1 cellular context compared by ENCODE assay signal in the genomic region with DNA sequence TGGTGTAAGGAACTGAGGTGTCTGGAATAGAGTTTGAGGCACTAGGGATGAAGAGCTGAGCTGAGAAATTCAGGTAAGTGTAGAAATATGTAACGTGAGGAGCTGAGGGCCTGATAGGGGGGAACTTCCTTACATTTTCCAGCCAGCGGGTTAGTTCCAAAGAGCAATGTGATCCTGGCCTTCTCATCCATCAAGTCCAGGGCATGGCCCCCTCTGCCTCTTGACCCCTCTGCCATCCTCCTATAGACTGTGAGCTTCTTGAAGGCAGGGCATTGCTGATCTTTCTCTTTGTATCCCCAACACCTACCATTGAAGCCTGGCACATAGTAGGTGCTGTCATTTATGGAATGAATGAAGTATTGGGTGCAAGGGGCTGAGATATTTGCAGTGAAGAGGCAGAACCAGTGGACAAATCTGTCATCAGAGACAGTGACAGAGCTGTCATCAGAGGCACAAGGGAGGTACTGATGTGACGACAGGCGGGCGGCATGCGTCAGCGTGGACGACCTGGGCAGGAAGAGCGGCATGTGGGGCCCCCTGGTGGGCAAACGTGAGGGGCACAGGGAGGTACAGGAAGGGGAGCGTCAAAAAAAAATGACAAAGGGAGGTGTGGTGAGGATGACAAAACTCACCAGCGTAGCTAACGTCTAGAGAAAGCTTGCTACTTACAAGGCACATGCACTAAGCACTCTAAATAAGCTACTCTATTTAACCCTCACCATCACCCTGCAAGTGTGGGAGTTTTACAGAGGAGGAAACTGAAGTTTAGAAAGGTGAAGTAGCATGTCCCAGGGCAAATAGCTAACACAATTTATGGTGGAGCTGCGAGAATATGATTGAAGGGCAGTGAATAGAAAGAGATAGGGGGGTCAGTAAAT.
A peak's percentile ranks its signal among the peaks of the same experiment; 100 is the strongest.
TF ChIP-seq lines count a peak whose summit lies in the region.

No MANE protein-coding gene starts in this region.

TF ChIP-seq in GM12878, 131 proteins besides CTCF, POLR2A, EP300 and RAD21 (continued from another document and continues in another):
- TF ChIP-seq, protein P1, sequence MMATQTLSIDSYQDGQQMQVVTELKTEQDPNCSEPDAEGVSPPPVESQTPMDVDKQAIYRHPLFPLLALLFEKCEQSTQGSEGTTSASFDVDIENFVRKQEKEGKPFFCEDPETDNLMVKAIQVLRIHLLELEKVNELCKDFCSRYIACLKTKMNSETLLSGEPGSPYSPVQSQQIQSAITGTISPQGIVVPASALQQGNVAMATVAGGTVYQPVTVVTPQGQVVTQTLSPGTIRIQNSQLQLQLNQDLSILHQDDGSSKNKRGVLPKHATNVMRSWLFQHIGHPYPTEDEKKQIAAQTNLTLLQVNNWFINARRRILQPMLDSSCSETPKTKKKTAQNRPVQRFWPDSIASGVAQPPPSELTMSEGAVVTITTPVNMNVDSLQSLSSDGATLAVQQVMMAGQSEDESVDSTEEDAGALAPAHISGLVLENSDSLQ (IDR thresholded peaks at IDR 0.05), result peak; percentile 93
- TF ChIP-seq, protein P2, sequence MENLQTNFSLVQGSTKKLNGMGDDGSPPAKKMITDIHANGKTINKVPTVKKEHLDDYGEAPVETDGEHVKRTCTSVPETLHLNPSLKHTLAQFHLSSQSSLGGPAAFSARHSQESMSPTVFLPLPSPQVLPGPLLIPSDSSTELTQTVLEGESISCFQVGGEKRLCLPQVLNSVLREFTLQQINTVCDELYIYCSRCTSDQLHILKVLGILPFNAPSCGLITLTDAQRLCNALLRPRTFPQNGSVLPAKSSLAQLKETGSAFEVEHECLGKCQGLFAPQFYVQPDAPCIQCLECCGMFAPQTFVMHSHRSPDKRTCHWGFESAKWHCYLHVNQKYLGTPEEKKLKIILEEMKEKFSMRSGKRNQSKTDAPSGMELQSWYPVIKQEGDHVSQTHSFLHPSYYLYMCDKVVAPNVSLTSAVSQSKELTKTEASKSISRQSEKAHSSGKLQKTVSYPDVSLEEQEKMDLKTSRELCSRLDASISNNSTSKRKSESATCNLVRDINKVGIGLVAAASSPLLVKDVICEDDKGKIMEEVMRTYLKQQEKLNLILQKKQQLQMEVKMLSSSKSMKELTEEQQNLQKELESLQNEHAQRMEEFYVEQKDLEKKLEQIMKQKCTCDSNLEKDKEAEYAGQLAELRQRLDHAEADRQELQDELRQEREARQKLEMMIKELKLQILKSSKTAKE (IDR thresholded peaks at IDR 0.05; ENCODE audit: low read depth, poor library complexity, severe bottlenecking), result peak; percentile 34
- TF ChIP-seq, protein P3, sequence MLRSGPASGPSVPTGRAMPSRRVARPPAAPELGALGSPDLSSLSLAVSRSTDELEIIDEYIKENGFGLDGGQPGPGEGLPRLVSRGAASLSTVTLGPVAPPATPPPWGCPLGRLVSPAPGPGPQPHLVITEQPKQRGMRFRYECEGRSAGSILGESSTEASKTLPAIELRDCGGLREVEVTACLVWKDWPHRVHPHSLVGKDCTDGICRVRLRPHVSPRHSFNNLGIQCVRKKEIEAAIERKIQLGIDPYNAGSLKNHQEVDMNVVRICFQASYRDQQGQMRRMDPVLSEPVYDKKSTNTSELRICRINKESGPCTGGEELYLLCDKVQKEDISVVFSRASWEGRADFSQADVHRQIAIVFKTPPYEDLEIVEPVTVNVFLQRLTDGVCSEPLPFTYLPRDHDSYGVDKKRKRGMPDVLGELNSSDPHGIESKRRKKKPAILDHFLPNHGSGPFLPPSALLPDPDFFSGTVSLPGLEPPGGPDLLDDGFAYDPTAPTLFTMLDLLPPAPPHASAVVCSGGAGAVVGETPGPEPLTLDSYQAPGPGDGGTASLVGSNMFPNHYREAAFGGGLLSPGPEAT (IDR thresholded peaks at IDR 0.05; ENCODE audit: low read depth), result peak; percentile 31; the same call in 1 of the 2 replicates
- peak; percentile 45; the same call in 1 of the 2 replicates for TF ChIP-seq RUNX3 (IDR thresholded peaks at IDR 0.05; ENCODE audit: low read length)
- TF ChIP-seq ESRRA (IDR thresholded peaks at IDR 0.05; ENCODE audit: low read length), result peak; percentile 54
- peak; percentile 57; the same call in 1 of the 2 replicates for TF ChIP-seq IKZF1 (conservative IDR thresholded peaks at IDR 0.05)
- TF ChIP-seq ZNF207 (IDR thresholded peaks at IDR 0.05; ENCODE audit: borderline replicate concordance), result peak; percentile 68; the same call in 1 of the 2 replicates
- TF ChIP-seq RCOR1 (conservative IDR thresholded peaks at IDR 0.05; ENCODE audit: low read depth, low read length), result 0 out of 2 replicates have a peak, but pooled peaks have one; percentile 26
- TF ChIP-seq ZSCAN29 (IDR thresholded peaks at IDR 0.05), result peak; percentile 66; the same call in 1 of the 2 replicates
- no peak for TF ChIP-seq SIX5 (IDR thresholded peaks at IDR 0.05; ENCODE audit: low read depth, low read length, severe bottlenecking)
- peak; percentile 97 for TF ChIP-seq CREB1 (IDR thresholded peaks at IDR 0.05; ENCODE audit: low read depth)
- TF ChIP-seq, protein P4, sequence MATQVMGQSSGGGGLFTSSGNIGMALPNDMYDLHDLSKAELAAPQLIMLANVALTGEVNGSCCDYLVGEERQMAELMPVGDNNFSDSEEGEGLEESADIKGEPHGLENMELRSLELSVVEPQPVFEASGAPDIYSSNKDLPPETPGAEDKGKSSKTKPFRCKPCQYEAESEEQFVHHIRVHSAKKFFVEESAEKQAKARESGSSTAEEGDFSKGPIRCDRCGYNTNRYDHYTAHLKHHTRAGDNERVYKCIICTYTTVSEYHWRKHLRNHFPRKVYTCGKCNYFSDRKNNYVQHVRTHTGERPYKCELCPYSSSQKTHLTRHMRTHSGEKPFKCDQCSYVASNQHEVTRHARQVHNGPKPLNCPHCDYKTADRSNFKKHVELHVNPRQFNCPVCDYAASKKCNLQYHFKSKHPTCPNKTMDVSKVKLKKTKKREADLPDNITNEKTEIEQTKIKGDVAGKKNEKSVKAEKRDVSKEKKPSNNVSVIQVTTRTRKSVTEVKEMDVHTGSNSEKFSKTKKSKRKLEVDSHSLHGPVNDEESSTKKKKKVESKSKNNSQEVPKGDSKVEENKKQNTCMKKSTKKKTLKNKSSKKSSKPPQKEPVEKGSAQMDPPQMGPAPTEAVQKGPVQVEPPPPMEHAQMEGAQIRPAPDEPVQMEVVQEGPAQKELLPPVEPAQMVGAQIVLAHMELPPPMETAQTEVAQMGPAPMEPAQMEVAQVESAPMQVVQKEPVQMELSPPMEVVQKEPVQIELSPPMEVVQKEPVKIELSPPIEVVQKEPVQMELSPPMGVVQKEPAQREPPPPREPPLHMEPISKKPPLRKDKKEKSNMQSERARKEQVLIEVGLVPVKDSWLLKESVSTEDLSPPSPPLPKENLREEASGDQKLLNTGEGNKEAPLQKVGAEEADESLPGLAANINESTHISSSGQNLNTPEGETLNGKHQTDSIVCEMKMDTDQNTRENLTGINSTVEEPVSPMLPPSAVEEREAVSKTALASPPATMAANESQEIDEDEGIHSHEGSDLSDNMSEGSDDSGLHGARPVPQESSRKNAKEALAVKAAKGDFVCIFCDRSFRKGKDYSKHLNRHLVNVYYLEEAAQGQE (IDR thresholded peaks at IDR 0.05; ENCODE audit: low read depth, low read length), result no peak
- TF ChIP-seq, protein P5, sequence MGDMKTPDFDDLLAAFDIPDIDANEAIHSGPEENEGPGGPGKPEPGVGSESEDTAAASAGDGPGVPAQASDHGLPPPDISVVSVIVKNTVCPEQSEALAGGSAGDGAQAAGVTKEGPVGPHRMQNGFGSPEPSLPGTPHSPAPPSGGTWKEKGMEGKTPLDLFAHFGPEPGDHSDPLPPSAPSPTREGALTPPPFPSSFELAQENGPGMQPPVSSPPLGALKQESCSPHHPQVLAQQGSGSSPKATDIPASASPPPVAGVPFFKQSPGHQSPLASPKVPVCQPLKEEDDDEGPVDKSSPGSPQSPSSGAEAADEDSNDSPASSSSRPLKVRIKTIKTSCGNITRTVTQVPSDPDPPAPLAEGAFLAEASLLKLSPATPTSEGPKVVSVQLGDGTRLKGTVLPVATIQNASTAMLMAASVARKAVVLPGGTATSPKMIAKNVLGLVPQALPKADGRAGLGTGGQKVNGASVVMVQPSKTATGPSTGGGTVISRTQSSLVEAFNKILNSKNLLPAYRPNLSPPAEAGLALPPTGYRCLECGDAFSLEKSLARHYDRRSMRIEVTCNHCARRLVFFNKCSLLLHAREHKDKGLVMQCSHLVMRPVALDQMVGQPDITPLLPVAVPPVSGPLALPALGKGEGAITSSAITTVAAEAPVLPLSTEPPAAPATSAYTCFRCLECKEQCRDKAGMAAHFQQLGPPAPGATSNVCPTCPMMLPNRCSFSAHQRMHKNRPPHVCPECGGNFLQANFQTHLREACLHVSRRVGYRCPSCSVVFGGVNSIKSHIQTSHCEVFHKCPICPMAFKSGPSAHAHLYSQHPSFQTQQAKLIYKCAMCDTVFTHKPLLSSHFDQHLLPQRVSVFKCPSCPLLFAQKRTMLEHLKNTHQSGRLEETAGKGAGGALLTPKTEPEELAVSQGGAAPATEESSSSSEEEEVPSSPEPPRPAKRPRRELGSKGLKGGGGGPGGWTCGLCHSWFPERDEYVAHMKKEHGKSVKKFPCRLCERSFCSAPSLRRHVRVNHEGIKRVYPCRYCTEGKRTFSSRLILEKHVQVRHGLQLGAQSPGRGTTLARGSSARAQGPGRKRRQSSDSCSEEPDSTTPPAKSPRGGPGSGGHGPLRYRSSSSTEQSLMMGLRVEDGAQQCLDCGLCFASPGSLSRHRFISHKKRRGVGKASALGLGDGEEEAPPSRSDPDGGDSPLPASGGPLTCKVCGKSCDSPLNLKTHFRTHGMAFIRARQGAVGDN (IDR thresholded peaks at IDR 0.05), result peak; percentile 24; the same call in 1 of the 2 replicates
- TF ChIP-seq SREBF2 (IDR thresholded peaks at IDR 0.05; ENCODE audit: low read length), result no peak
- TF ChIP-seq BACH1 (IDR thresholded peaks at IDR 0.05; ENCODE audit: borderline replicate concordance), result no peak
- TF ChIP-seq ZNF217 (IDR thresholded peaks at IDR 0.05), result 0 out of 2 replicates have a peak, but pooled peaks have one; percentile 45
- TF ChIP-seq SPI1 (IDR thresholded peaks at IDR 0.05; ENCODE audit: borderline replicate concordance, insufficient read depth, low read depth, low read length), result no peak
- TF ChIP-seq, protein P6, sequence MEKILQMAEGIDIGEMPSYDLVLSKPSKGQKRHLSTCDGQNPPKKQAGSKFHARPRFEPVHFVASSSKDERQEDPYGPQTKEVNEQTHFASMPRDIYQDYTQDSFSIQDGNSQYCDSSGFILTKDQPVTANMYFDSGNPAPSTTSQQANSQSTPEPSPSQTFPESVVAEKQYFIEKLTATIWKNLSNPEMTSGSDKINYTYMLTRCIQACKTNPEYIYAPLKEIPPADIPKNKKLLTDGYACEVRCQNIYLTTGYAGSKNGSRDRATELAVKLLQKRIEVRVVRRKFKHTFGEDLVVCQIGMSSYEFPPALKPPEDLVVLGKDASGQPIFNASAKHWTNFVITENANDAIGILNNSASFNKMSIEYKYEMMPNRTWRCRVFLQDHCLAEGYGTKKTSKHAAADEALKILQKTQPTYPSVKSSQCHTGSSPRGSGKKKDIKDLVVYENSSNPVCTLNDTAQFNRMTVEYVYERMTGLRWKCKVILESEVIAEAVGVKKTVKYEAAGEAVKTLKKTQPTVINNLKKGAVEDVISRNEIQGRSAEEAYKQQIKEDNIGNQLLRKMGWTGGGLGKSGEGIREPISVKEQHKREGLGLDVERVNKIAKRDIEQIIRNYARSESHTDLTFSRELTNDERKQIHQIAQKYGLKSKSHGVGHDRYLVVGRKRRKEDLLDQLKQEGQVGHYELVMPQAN (conservative IDR thresholded peaks at IDR 0.05), result 0 out of 2 replicates have a peak, but pooled peaks have one; percentile 24
- no peak for TF ChIP-seq PAX8 (IDR thresholded peaks at IDR 0.05)
- TF ChIP-seq NR2C1 (IDR thresholded peaks at IDR 0.05), result no peak
- TF ChIP-seq BHLHE40 (IDR thresholded peaks at IDR 0.05; ENCODE audit: borderline replicate concordance in 1 of 2, low read depth in 2 of 2, low read length in 1 of 2), result peak; percentile 69 to 76
- TF ChIP-seq IKZF2 (IDR thresholded peaks at IDR 0.05), result peak in 1 of 2 experiments; percentile 59; a peak in 2 of 4 replicates
- peak; percentile 98 for TF ChIP-seq NBN (IDR thresholded peaks at IDR 0.05)
- TF ChIP-seq, protein P7, sequence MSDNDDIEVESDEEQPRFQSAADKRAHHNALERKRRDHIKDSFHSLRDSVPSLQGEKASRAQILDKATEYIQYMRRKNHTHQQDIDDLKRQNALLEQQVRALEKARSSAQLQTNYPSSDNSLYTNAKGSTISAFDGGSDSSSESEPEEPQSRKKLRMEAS (IDR thresholded peaks at IDR 0.05; ENCODE audit: low read depth, low read length), result peak; percentile 79
- no peak; the same call in 1 of the 2 replicates for TF ChIP-seq BMI1 (IDR thresholded peaks at IDR 0.05; ENCODE audit: borderline replicate concordance)
- TF ChIP-seq EZH2 (IDR thresholded peaks at IDR 0.05; ENCODE audit: borderline replicate concordance, control insufficient read depth, low read depth, low read length), result no peak
- TF ChIP-seq SUZ12 (IDR thresholded peaks at IDR 0.05; ENCODE audit: unreplicated experiment), result no peak
- TF ChIP-seq, protein P8, sequence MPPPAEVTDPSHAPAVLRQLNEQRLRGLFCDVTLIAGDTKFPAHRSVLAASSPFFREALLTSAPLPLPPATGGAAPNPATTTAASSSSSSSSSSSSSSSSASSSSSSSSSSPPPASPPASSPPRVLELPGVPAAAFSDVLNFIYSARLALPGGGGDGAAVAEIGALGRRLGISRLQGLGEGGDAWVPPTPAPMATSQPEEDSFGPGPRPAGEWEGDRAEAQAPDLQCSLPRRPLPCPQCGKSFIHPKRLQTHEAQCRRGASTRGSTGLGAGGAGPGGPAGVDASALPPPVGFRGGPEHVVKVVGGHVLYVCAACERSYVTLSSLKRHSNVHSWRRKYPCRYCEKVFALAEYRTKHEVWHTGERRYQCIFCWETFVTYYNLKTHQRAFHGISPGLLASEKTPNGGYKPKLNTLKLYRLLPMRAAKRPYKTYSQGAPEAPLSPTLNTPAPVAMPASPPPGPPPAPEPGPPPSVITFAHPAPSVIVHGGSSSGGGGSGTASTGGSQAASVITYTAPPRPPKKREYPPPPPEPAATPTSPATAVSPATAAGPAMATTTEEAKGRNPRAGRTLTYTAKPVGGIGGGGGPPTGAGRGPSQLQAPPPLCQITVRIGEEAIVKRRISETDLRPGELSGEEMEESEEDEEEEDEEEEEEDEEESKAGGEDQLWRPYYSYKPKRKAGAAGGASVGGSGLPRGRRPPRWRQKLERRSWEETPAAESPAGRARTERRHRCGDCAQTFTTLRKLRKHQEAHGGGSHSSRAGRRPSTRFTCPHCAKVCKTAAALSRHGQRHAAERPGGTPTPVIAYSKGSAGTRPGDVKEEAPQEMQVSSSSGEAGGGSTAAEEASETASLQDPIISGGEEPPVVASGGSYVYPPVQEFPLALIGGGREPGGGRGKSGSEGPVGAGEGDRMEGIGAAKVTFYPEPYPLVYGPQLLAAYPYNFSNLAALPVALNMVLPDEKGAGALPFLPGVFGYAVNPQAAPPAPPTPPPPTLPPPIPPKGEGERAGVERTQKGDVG (CRISPR knock-in tag; IDR thresholded peaks at IDR 0.05), result no peak
- TF ChIP-seq YY1 (IDR thresholded peaks at IDR 0.05; ENCODE audit: low read depth, low read length), result peak; percentile 85
